Comparison of ENCODE assay signal across 1 cellular context in genomic region chr1:3678361-3679097, GRCh38.
TF ChIP-seq lines count a peak whose summit lies in the region.

No MANE protein-coding gene starts in this region.

TF ChIP-seq in GM23338, 12 proteins besides CTCF, POLR2A, EP300 and RAD21:
- TF ChIP-seq, protein P1, sequence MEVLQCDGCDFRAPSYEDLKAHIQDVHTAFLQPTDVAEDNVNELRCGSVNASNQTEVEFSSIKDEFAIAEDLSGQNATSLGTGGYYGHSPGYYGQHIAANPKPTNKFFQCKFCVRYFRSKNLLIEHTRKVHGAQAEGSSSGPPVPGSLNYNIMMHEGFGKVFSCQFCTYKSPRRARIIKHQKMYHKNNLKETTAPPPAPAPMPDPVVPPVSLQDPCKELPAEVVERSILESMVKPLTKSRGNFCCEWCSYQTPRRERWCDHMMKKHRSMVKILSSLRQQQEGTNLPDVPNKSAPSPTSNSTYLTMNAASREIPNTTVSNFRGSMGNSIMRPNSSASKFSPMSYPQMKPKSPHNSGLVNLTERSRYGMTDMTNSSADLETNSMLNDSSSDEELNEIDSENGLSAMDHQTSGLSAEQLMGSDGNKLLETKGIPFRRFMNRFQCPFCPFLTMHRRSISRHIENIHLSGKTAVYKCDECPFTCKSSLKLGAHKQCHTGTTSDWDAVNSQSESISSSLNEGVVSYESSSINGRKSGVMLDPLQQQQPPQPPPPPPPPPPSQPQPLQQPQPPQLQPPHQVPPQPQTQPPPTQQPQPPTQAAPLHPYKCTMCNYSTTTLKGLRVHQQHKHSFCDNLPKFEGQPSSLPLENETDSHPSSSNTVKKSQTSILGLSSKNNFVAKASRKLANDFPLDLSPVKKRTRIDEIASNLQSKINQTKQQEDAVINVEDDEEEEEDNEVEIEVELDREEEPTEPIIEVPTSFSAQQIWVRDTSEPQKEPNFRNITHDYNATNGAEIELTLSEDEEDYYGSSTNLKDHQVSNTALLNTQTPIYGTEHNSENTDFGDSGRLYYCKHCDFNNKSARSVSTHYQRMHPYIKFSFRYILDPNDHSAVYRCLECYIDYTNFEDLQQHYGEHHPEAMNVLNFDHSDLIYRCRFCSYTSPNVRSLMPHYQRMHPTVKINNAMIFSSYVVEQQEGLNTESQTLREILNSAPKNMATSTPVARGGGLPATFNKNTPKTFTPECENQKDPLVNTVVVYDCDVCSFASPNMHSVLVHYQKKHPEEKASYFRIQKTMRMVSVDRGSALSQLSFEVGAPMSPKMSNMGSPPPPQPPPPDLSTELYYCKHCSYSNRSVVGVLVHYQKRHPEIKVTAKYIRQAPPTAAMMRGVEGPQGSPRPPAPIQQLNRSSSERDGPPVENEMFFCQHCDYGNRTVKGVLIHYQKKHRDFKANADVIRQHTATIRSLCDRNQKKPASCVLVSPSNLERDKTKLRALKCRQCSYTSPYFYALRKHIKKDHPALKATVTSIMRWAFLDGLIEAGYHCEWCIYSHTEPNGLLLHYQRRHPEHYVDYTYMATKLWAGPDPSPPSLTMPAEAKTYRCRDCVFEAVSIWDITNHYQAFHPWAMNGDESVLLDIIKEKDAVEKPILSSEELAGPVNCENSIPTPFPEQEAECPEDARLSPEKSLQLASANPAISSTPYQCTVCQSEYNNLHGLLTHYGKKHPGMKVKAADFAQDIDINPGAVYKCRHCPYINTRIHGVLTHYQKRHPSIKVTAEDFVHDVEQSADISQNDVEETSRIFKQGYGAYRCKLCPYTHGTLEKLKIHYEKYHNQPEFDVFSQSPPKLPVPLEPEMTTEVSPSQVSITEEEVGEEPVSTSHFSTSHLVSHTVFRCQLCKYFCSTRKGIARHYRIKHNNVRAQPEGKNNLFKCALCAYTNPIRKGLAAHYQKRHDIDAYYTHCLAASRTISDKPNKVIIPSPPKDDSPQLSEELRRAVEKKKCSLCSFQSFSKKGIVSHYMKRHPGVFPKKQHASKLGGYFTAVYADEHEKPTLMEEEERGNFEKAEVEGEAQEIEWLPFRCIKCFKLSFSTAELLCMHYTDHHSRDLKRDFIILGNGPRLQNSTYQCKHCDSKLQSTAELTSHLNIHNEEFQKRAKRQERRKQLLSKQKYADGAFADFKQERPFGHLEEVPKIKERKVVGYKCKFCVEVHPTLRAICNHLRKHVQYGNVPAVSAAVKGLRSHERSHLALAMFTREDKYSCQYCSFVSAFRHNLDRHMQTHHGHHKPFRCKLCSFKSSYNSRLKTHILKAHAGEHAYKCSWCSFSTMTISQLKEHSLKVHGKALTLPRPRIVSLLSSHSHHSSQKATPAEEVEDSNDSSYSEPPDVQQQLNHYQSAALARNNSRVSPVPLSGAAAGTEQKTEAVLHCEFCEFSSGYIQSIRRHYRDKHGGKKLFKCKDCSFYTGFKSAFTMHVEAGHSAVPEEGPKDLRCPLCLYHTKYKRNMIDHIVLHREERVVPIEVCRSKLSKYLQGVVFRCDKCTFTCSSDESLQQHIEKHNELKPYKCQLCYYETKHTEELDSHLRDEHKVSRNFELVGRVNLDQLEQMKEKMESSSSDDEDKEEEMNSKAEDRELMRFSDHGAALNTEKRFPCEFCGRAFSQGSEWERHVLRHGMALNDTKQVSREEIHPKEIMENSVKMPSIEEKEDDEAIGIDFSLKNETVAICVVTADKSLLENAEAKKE (CRISPR knock-in tag; IDR thresholded peaks at IDR 0.05): no peak
- TF ChIP-seq POLR2AphosphoS5 (IDR thresholded peaks at IDR 0.05; ENCODE audit: low read depth): no peak
- no peak for TF ChIP-seq JUNB (IDR thresholded peaks at IDR 0.05; ENCODE audit: unreplicated experiment)
- TF ChIP-seq NANOG (IDR thresholded peaks at IDR 0.05; ENCODE audit: borderline replicate concordance): no peak
- TF ChIP-seq ZNF114 (CRISPR knock-in tag; IDR thresholded peaks at IDR 0.05): no peak
- no peak for TF ChIP-seq ZNF331 (CRISPR knock-in tag; IDR thresholded peaks at IDR 0.05; ENCODE audit: low read depth)
- no peak for TF ChIP-seq STAT1 (IDR thresholded peaks at IDR 0.05; ENCODE audit: unreplicated experiment)
- TF ChIP-seq, protein P2, sequence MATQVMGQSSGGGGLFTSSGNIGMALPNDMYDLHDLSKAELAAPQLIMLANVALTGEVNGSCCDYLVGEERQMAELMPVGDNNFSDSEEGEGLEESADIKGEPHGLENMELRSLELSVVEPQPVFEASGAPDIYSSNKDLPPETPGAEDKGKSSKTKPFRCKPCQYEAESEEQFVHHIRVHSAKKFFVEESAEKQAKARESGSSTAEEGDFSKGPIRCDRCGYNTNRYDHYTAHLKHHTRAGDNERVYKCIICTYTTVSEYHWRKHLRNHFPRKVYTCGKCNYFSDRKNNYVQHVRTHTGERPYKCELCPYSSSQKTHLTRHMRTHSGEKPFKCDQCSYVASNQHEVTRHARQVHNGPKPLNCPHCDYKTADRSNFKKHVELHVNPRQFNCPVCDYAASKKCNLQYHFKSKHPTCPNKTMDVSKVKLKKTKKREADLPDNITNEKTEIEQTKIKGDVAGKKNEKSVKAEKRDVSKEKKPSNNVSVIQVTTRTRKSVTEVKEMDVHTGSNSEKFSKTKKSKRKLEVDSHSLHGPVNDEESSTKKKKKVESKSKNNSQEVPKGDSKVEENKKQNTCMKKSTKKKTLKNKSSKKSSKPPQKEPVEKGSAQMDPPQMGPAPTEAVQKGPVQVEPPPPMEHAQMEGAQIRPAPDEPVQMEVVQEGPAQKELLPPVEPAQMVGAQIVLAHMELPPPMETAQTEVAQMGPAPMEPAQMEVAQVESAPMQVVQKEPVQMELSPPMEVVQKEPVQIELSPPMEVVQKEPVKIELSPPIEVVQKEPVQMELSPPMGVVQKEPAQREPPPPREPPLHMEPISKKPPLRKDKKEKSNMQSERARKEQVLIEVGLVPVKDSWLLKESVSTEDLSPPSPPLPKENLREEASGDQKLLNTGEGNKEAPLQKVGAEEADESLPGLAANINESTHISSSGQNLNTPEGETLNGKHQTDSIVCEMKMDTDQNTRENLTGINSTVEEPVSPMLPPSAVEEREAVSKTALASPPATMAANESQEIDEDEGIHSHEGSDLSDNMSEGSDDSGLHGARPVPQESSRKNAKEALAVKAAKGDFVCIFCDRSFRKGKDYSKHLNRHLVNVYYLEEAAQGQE (IDR thresholded peaks at IDR 0.05; ENCODE audit: unreplicated experiment): no peak
- TF ChIP-seq, protein P3, sequence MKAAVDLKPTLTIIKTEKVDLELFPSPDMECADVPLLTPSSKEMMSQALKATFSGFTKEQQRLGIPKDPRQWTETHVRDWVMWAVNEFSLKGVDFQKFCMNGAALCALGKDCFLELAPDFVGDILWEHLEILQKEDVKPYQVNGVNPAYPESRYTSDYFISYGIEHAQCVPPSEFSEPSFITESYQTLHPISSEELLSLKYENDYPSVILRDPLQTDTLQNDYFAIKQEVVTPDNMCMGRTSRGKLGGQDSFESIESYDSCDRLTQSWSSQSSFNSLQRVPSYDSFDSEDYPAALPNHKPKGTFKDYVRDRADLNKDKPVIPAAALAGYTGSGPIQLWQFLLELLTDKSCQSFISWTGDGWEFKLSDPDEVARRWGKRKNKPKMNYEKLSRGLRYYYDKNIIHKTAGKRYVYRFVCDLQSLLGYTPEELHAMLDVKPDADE (IDR thresholded peaks at IDR 0.05): no peak
- TF ChIP-seq CREB1 (CRISPR knock-in tag; IDR thresholded peaks at IDR 0.05; ENCODE audit: low read depth): no peak
- no peak for TF ChIP-seq EZH2 (IDR thresholded peaks at IDR 0.05; ENCODE audit: low read depth, unreplicated experiment)
- TF ChIP-seq EZH2phosphoT487 (IDR thresholded peaks at IDR 0.05; ENCODE audit: unreplicated experiment): no peak
TF ChIP-seq in GM23338: peak in this region for 0.
